In the genomic region with DNA sequence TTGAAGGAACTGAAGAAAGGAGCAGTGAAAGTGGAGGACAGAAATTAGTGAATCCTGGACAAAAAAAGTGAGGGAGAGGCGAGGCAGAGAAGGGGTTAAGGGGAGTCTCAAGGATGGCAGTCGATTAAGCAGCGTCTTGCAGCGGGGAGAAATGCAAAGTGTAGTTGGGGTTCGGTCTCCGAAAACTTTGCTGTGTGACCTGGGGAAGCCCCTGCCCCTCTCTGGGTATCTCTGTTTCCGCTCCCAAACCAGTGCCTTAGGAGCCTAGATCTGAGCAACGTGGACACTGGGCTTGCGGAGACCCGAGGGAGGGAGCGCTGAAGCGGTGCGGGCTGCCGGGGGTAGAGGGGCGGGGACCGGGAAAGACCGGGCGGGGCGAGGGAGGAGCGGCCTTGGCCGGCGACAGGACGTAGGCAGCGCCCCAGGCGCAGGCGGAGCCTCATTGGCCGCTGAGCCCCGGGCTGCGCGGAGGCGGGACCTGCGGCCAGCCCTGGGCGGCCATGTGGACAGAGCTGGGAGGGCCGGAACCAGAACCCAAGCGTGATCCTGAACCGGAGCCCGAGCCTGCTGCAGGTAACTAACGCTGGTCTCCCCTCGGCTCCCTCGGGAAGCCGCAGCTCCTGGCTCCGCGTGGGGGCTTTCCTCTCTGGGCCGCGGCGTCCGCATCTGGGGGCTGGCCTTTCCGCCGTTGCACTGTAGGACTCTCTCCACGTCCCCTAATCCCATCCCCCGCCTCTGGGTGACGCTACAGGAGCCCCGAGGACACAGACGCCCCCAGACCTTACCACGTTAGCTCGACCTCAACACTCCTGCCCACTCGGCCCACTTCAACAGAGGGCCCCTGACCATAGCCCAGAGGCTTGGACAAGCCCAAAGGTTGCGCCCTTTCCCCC, we compare ENCODE assay signal across 1 cellular context.
TF ChIP-seq lines count a peak whose summit lies in the region.

A gene (plus strand): TSS at position 468 of the 893 bp plus-strand sequence. CDS start 3,047 bp downstream, outside the sequence.

TF ChIP-seq in HepG2, 621 proteins besides CTCF, POLR2A, EP300 and RAD21 (continued from another document and continues in another):
- TF ChIP-seq, protein P1, sequence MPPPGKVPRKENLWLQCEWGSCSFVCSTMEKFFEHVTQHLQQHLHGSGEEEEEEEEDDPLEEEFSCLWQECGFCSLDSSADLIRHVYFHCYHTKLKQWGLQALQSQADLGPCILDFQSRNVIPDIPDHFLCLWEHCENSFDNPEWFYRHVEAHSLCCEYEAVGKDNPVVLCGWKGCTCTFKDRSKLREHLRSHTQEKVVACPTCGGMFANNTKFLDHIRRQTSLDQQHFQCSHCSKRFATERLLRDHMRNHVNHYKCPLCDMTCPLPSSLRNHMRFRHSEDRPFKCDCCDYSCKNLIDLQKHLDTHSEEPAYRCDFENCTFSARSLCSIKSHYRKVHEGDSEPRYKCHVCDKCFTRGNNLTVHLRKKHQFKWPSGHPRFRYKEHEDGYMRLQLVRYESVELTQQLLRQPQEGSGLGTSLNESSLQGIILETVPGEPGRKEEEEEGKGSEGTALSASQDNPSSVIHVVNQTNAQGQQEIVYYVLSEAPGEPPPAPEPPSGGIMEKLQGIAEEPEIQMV (CRISPR knock-in tag; IDR thresholded peaks at IDR 0.05; ENCODE audit: low read depth) = no peak
- TF ChIP-seq, protein P2, sequence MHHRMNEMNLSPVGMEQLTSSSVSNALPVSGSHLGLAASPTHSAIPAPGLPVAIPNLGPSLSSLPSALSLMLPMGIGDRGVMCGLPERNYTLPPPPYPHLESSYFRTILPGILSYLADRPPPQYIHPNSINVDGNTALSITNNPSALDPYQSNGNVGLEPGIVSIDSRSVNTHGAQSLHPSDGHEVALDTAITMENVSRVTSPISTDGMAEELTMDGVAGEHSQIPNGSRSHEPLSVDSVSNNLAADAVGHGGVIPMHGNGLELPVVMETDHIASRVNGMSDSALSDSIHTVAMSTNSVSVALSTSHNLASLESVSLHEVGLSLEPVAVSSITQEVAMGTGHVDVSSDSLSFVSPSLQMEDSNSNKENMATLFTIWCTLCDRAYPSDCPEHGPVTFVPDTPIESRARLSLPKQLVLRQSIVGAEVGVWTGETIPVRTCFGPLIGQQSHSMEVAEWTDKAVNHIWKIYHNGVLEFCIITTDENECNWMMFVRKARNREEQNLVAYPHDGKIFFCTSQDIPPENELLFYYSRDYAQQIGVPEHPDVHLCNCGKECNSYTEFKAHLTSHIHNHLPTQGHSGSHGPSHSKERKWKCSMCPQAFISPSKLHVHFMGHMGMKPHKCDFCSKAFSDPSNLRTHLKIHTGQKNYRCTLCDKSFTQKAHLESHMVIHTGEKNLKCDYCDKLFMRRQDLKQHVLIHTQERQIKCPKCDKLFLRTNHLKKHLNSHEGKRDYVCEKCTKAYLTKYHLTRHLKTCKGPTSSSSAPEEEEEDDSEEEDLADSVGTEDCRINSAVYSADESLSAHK (CRISPR knock-in tag; IDR thresholded peaks at IDR 0.05; ENCODE audit: borderline replicate concordance) = no peak
- TF ChIP-seq FOSL2 (CRISPR knock-in tag; IDR thresholded peaks at IDR 0.05) (0 out of 2 replicates have a peak, but pooled peaks have one; percentile 17), SUZ12 (IDR thresholded peaks at IDR 0.05; ENCODE audit: low read depth, low read length) (no peak), ZNF256 (CRISPR knock-in tag; conservative IDR thresholded peaks at IDR 0.05) (0 out of 2 replicates have a peak, but pooled peaks have one; percentile 47), RFX3 (CRISPR knock-in tag; IDR thresholded peaks at IDR 0.05) (no peak), ZNF547 (CRISPR knock-in tag; IDR thresholded peaks at IDR 0.05) (peak; percentile 84), TOE1 (CRISPR knock-in tag; IDR thresholded peaks at IDR 0.05) (no peak), MYNN (CRISPR knock-in tag; IDR thresholded peaks at IDR 0.05; ENCODE audit: low read depth) (no peak), SPEN (CRISPR knock-in tag; IDR thresholded peaks at IDR 0.05; ENCODE audit: low read depth) (peak; percentile 86), GATAD1 (CRISPR knock-in tag; IDR thresholded peaks at IDR 0.05) (peak; percentile 64), ZNF549 (CRISPR knock-in tag; IDR thresholded peaks at IDR 0.05) (0 out of 2 replicates have a peak, but pooled peaks have one; percentile 55), NRL (CRISPR knock-in tag; IDR thresholded peaks at IDR 0.05; ENCODE audit: borderline replicate concordance) (peak; percentile 87; the same call in 1 of the 2 replicates), RBM39 (IDR thresholded peaks at IDR 0.05; ENCODE audit: low read depth, low read length, poor library complexity, severe bottlenecking) (peak; percentile 83), MED8 (CRISPR knock-in tag; IDR thresholded peaks at IDR 0.05; ENCODE audit: insufficient replicate concordance) (peak; percentile 56), NFE2L2 (IDR thresholded peaks at IDR 0.05; ENCODE audit: low read length) (no peak), CBX5 (CRISPR knock-in tag; IDR thresholded peaks at IDR 0.05; ENCODE audit: borderline replicate concordance) (peak; percentile 41; the same call in 1 of the 2 replicates), ISL2 (CRISPR knock-in tag; IDR thresholded peaks at IDR 0.05) (peak; percentile 64), ZMYM2 (CRISPR knock-in tag; IDR thresholded peaks at IDR 0.05) (no peak), SALL2 (CRISPR knock-in tag; IDR thresholded peaks at IDR 0.05) (peak; percentile 96), SETDB1 (CRISPR knock-in tag; IDR thresholded peaks at IDR 0.05; ENCODE audit: borderline replicate concordance) (no peak), HNRNPL (IDR thresholded peaks at IDR 0.05; ENCODE audit: low read depth, low read length) (no peak), YEATS4 (CRISPR knock-in tag; IDR thresholded peaks at IDR 0.05; ENCODE audit: borderline replicate concordance) (peak; percentile 87; the same call in 1 of the 2 replicates), ZNF589 (CRISPR knock-in tag; conservative IDR thresholded peaks at IDR 0.05) (no peak), NKX3-1 (CRISPR knock-in tag; IDR thresholded peaks at IDR 0.05) (peak; percentile 73; the same call in 1 of the 2 replicates), ZNF75D (CRISPR knock-in tag; IDR thresholded peaks at IDR 0.05; ENCODE audit: borderline replicate concordance) (no peak), SRSF4 (IDR thresholded peaks at IDR 0.05; ENCODE audit: low read depth, low read length, poor library complexity, severe bottlenecking) (no peak), ZZZ3 (CRISPR knock-in tag; IDR thresholded peaks at IDR 0.05; ENCODE audit: borderline replicate concordance) (no peak), SRSF1 (optimal IDR thresholded peaks at IDR 0.05; ENCODE audit: low read depth, low read length) (peak; percentile 60), GLI4 (CRISPR knock-in tag; IDR thresholded peaks at IDR 0.05; ENCODE audit: borderline replicate concordance) (peak; percentile 50; the same call in 1 of the 2 replicates), ZNF263 (CRISPR knock-in tag; IDR thresholded peaks at IDR 0.05) (peak; percentile 49; the same call in 1 of the 2 replicates)
- TF ChIP-seq, protein P3, sequence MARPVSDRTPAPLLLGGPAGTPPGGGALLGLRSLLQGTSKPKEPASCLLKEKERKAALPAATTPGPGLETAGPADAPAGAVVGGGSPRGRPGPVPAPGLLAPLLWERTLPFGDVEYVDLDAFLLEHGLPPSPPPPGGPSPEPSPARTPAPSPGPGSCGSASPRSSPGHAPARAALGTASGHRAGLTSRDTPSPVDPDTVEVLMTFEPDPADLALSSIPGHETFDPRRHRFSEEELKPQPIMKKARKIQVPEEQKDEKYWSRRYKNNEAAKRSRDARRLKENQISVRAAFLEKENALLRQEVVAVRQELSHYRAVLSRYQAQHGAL (CRISPR knock-in tag; IDR thresholded peaks at IDR 0.05; ENCODE audit: not compliant biosample characterization) = peak; percentile 79
- TF ChIP-seq, protein P4, sequence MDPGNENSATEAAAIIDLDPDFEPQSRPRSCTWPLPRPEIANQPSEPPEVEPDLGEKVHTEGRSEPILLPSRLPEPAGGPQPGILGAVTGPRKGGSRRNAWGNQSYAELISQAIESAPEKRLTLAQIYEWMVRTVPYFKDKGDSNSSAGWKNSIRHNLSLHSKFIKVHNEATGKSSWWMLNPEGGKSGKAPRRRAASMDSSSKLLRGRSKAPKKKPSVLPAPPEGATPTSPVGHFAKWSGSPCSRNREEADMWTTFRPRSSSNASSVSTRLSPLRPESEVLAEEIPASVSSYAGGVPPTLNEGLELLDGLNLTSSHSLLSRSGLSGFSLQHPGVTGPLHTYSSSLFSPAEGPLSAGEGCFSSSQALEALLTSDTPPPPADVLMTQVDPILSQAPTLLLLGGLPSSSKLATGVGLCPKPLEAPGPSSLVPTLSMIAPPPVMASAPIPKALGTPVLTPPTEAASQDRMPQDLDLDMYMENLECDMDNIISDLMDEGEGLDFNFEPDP (CRISPR knock-in tag; conservative IDR thresholded peaks at IDR 0.05) = 0 out of 2 replicates have a peak, but pooled peaks have one; percentile 83
- TF ChIP-seq, protein P5, sequence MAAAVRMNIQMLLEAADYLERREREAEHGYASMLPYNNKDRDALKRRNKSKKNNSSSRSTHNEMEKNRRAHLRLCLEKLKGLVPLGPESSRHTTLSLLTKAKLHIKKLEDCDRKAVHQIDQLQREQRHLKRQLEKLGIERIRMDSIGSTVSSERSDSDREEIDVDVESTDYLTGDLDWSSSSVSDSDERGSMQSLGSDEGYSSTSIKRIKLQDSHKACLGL (CRISPR knock-in tag; IDR thresholded peaks at IDR 0.05) = peak; percentile 96
- TF ChIP-seq, protein P6, sequence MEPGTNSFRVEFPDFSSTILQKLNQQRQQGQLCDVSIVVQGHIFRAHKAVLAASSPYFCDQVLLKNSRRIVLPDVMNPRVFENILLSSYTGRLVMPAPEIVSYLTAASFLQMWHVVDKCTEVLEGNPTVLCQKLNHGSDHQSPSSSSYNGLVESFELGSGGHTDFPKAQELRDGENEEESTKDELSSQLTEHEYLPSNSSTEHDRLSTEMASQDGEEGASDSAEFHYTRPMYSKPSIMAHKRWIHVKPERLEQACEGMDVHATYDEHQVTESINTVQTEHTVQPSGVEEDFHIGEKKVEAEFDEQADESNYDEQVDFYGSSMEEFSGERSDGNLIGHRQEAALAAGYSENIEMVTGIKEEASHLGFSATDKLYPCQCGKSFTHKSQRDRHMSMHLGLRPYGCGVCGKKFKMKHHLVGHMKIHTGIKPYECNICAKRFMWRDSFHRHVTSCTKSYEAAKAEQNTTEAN (CRISPR knock-in tag; conservative IDR thresholded peaks at IDR 0.05) = peak; percentile 75; the same call in 1 of the 2 replicates
- TF ChIP-seq, protein P7, sequence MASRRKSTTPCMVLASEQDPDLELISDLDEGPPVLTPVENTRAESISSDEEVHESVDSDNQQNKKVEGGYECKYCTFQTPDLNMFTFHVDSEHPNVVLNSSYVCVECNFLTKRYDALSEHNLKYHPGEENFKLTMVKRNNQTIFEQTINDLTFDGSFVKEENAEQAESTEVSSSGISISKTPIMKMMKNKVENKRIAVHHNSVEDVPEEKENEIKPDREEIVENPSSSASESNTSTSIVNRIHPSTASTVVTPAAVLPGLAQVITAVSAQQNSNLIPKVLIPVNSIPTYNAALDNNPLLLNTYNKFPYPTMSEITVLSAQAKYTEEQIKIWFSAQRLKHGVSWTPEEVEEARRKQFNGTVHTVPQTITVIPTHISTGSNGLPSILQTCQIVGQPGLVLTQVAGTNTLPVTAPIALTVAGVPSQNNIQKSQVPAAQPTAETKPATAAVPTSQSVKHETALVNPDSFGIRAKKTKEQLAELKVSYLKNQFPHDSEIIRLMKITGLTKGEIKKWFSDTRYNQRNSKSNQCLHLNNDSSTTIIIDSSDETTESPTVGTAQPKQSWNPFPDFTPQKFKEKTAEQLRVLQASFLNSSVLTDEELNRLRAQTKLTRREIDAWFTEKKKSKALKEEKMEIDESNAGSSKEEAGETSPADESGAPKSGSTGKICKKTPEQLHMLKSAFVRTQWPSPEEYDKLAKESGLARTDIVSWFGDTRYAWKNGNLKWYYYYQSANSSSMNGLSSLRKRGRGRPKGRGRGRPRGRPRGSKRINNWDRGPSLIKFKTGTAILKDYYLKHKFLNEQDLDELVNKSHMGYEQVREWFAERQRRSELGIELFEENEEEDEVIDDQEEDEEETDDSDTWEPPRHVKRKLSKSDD (CRISPR knock-in tag; IDR thresholded peaks at IDR 0.05; ENCODE audit: low read depth) = peak; percentile 60; the same call in 1 of the 2 replicates
- TF ChIP-seq, protein P8, sequence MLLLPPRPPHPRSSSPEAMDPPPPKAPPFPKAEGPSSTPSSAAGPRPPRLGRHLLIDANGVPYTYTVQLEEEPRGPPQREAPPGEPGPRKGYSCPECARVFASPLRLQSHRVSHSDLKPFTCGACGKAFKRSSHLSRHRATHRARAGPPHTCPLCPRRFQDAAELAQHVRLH (CRISPR knock-in tag; IDR thresholded peaks at IDR 0.05; ENCODE audit: borderline replicate concordance, low read depth) = peak; percentile 40; the same call in 1 of the 2 replicates
- TF ChIP-seq, protein P9, sequence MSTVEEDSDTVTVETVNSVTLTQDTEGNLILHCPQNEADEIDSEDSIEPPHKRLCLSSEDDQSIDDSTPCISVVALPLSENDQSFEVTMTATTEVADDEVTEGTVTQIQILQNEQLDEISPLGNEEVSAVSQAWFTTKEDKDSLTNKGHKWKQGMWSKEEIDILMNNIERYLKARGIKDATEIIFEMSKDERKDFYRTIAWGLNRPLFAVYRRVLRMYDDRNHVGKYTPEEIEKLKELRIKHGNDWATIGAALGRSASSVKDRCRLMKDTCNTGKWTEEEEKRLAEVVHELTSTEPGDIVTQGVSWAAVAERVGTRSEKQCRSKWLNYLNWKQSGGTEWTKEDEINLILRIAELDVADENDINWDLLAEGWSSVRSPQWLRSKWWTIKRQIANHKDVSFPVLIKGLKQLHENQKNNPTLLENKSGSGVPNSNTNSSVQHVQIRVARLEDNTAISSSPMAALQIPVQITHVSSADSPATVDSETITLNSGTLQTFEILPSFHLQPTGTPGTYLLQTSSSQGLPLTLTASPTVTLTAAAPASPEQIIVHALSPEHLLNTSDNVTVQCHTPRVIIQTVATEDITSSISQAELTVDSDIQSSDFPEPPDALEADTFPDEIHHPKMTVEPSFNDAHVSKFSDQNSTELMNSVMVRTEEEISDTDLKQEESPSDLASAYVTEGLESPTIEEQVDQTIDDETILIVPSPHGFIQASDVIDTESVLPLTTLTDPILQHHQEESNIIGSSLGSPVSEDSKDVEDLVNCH (CRISPR knock-in tag; IDR thresholded peaks at IDR 0.05) = no peak
- TF ChIP-seq, protein P10, sequence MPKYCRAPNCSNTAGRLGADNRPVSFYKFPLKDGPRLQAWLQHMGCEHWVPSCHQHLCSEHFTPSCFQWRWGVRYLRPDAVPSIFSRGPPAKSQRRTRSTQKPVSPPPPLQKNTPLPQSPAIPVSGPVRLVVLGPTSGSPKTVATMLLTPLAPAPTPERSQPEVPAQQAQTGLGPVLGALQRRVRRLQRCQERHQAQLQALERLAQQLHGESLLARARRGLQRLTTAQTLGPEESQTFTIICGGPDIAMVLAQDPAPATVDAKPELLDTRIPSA (CRISPR knock-in tag; IDR thresholded peaks at IDR 0.05; ENCODE audit: borderline replicate concordance) = peak; percentile 77; the same call in 1 of the 2 replicates
